ENCODE assay signal across 11 cellular contexts in the genomic region with DNA sequence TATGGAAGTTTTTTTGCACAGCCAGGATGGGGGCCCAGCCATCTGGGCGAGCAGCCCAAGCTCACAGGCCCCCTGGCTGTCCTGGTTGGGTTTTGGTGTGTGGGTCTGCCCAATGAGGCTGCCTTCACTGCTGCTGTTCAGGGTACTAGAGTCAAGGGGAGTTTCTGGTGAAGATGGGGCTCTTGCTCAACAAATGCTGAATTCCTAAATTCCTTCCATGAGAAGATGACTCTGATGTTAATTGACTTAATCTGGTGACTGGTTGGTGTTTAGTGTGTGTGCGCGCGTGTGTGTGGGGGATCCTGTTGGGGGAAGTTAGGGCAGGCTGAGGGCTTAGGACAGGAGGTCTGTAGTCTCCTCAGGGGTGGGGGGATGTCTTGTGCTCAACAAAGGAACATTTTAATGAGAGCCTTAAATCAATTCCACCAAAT. TPM values are rescaled to one million over a fixed set of nuclear protein-coding genes. Genes with fewer than 3 reads are reported as not detected.
DNase-seq lines count a peak whose midpoint lies in the region; ATAC-seq and TF ChIP-seq lines count a peak whose summit lies in the region.
"Had no signal": no experiment of that assay in that cellular context is flagged by ENCODE, and none has a peak within 500 bp of the region (broad histone marks: within the 10 kb centered on the region; RNA-seq: fewer than 3 reads in every experiment).

No MANE protein-coding gene starts in this region.

- H3K4me3 ChIP-seq in astrocyte of the cerebellum (ENCODE audit: low read depth, low read length) (peak overlapping the region; percentile 94), upper lobe of right lung (peak overlapping the region; percentile 74)

- H3K9me3 Mint-ChIP-seq in T-helper 1 cell treated with Interleukin-12 subunit alpha and Interleukin-12 subunit beta and Interleukin-4 antibody, amounts not matched to agents 30 μg/mL and 1 μg/mL, for 36 hours = no peaks in the 10 kb centered on the region
- H3K9me3 Mint-ChIP-seq in activated T-helper 17 cell treated with anti-CD3 and anti-CD28 coated beads, Interleukin-2, amount 50 U/mL, for 72 hours = no peaks in the 10 kb centered on the region

- no peaks in the 10 kb centered on the region for H3K36me3 ChIP-seq in upper lobe of right lung

- H3K27ac ChIP-seq in upper lobe of right lung = no peak overlapping the region
- H3K27ac ChIP-seq: thyroid gland had no signal

- H3K4me1 ChIP-seq in upper lobe of right lung = peaks cover 14% of the 10 kb centered on the region

- peak overlapping the region; percentile 6 for H3K4me3 Mint-ChIP-seq in T-helper 1 cell treated with Interleukin-12 subunit alpha and Interleukin-12 subunit beta and Interleukin-4 antibody, amounts not matched to agents 30 μg/mL and 1 μg/mL, for 36 hours
- no peak overlapping the region for H3K4me3 Mint-ChIP-seq in activated T-helper 17 cell treated with anti-CD3 and anti-CD28 coated beads, Interleukin-2, amount 50 U/mL, for 72 hours

- intact Hi-C loops in upper lobe of right lung (cut with DNase I) = loop anchor here (10.0 kb wide), 1 partner anchor 67 kb away; no protein-coding TSS in a partner anchor

- H3K27me3 Mint-ChIP-seq in T-helper 1 cell treated with Interleukin-12 subunit alpha and Interleukin-12 subunit beta and Interleukin-4 antibody, amounts not matched to agents 30 μg/mL and 1 μg/mL, for 36 hours (ENCODE audit: low read depth) = peaks cover 44% of the 10 kb centered on the region
- H3K27me3 Mint-ChIP-seq in activated T-helper 17 cell treated with anti-CD3 and anti-CD28 coated beads, Interleukin-2, amount 50 U/mL, for 72 hours = peaks cover 21% of the 10 kb centered on the region

- no peaks in the 10 kb centered on the region for H3K9me3 ChIP-seq in upper lobe of right lung
- H3K9me3 ChIP-seq: thyroid gland had no signal

- ATAC-seq in upper lobe of right lung = no peak
- ATAC-seq in activated T-helper 17 cell treated with anti-CD3 and anti-CD28 coated beads, Interleukin-2, amount 50 U/mL, for 72 hours (replicated peaks) = no peak

- no peak overlapping the region for H3K27ac Mint-ChIP-seq in T-helper 1 cell treated with Interleukin-12 subunit alpha and Interleukin-12 subunit beta and Interleukin-4 antibody, amounts not matched to agents 30 μg/mL and 1 μg/mL, for 36 hours
- H3K27ac Mint-ChIP-seq in activated T-helper 17 cell treated with anti-CD3 and anti-CD28 coated beads, Interleukin-2, amount 50 U/mL, for 72 hours = no peak overlapping the region

- in situ Hi-C loops in astrocyte of the cerebellum (cut with HindIII; ENCODE audit: low sequenced_read_pairs) = no loop called here

- H3K27me3 ChIP-seq in upper lobe of right lung = no peaks in the 10 kb centered on the region
- H3K27me3 ChIP-seq: thyroid gland had no signal

- DNase-seq in T-helper 1 cell (no peak), astrocyte of the cerebellum (ENCODE audit: low read depth) (no peak), islet precursor cell (peak; percentile 65), upper lobe of right lung (no peak), NOMO-1 (lab: John Stamatoyannopoulos, UW; ENCODE audit: unreplicated experiment in 2 of 2) (no peak)
- no peak for DNase-seq in activated T-cell treated with anti-CD3 and anti-CD28 coated beads, Interleukin-2, amount 50 U/mL, for 48 hours
- DNase-seq: activated CD4-positive, CD25-positive, alpha-beta regulatory T cell; activated naive CD4-positive, alpha-beta T cell treated with Interleukin-2 at 50 U/mL for 16 hours; thyroid gland had no signal

- H3K36me3 Mint-ChIP-seq in T-helper 1 cell treated with Interleukin-12 subunit alpha and Interleukin-12 subunit beta and Interleukin-4 antibody, amounts not matched to agents 30 μg/mL and 1 μg/mL, for 36 hours (ENCODE audit: low read depth) = peaks cover 3% of the 10 kb centered on the region
- H3K36me3 Mint-ChIP-seq in activated T-helper 17 cell treated with anti-CD3 and anti-CD28 coated beads, Interleukin-2, amount 50 U/mL, for 72 hours (ENCODE audit: low read depth) = peaks cover 21% of the 10 kb centered on the region

- peaks cover 1% of the 10 kb centered on the region for H3K4me1 Mint-ChIP-seq in T-helper 1 cell treated with Interleukin-12 subunit alpha and Interleukin-12 subunit beta and Interleukin-4 antibody, amounts not matched to agents 30 μg/mL and 1 μg/mL, for 36 hours (ENCODE audit: low read depth)
- H3K4me1 Mint-ChIP-seq in activated T-helper 17 cell treated with anti-CD3 and anti-CD28 coated beads, Interleukin-2, amount 50 U/mL, for 72 hours = no peaks in the 10 kb centered on the region

- TF ChIP-seq CTCF in astrocyte of the cerebellum (IDR thresholded peaks at IDR 0.05; ENCODE audit: low read depth, low read length, missing control alignments) (no peak), upper lobe of right lung (IDR thresholded peaks at IDR 0.05) (no peak)

RNA-seq across cellular contexts. Expression of a gene that starts 1.9 kb away (rescaled TPM):
- 97.1 TPM for total RNA-seq in upper lobe of right lung
- 1 to 10 TPM in 1 of 2 donors, under 1 TPM in 1; 0.56 to 1.0 TPM for total RNA-seq in activated T-helper 17 cell treated with anti-CD3 and anti-CD28 coated beads, Interleukin-2, amount 50 U/mL, for 72 hours

RNA-seq across cellular contexts. Expression of a gene that starts 18.6 kb away (rescaled TPM):
- total RNA-seq in upper lobe of right lung = 32.0 TPM
- total RNA-seq in activated T-helper 17 cell treated with anti-CD3 and anti-CD28 coated beads, Interleukin-2, amount 50 U/mL, for 72 hours = 10 to 100 TPM; 19.7 to 31.4 TPM

RNA-seq across cellular contexts. Expression of a gene that starts 18.8 kb away (rescaled TPM):
- 42.4 TPM for total RNA-seq in upper lobe of right lung
- 10 to 100 TPM; 65.2 to 67.3 TPM for total RNA-seq in activated T-helper 17 cell treated with anti-CD3 and anti-CD28 coated beads, Interleukin-2, amount 50 U/mL, for 72 hours

RNA-seq across cellular contexts. Expression of a gene that starts 24.3 kb away (rescaled TPM):
- 20.1 TPM for total RNA-seq in upper lobe of right lung
- 10 to 100 TPM; 11.4 to 22.3 TPM for total RNA-seq in activated T-helper 17 cell treated with anti-CD3 and anti-CD28 coated beads, Interleukin-2, amount 50 U/mL, for 72 hours

RNA-seq across cellular contexts. Expression of a gene that starts 56.6 kb away (rescaled TPM):
- total RNA-seq in upper lobe of right lung = 39.4 TPM
- total RNA-seq in activated T-helper 17 cell treated with anti-CD3 and anti-CD28 coated beads, Interleukin-2, amount 50 U/mL, for 72 hours = 10 to 100 TPM; 31.4 to 78.1 TPM

Comparison
In these comparisons a context has a peak if more than half of its experiments do, and no peak if none do; other contexts are left out.
1. RNA of a gene that starts 1.9 kb away (total RNA-seq): 97.1 TPM in upper lobe of right lung (single experiment); 0.56 to 1.0 TPM in activated T-helper 17 cell treated with anti-CD3 and anti-CD28 coated beads, Interleukin-2, amount 50 U/mL, for 72 hours; every median in the first group is over 10 times any median in the second.